Comparison of ENCODE assay signal across 8 cellular contexts in the genomic region with DNA sequence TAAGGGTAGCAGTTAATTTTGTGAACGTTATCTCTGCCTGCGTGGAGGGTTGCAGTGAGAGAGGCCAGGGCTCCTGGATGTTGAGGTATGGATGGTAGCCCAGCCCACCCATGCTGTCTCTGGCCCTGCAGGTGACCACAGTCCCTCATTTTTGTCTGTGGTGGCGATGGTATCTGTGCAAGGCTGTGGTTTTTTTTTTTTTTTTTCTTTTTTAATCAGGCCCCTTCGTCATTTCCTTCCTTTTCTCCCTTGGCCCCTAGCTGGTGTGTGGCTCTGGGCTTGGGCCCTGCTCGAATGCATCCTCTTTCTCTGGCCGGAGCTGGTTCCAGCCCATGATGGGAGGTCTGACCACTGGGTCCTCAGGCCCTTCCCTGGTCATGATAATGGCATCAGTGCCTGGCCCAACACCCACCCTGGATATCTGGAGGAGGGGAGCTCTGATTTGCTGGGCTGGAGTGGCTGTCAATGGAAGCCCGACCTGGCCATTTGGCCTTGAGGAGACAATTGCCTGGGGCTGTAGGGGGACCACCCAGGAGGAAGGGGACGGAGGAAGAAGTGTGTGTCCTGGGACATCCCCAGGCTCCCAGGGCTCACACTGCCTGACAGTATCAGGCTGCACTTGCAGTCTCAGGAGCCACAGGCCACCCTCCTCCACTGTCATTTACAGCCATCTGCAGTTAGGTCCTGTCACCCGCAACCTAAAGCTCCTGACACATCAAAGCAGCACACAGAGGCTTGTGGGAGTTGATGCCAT. TPM values are rescaled to one million over a fixed set of nuclear protein-coding genes. Genes with fewer than 3 reads are reported as not detected.
DNase-seq lines count a peak whose midpoint lies in the region; ATAC-seq and TF ChIP-seq lines count a peak whose summit lies in the region.
"Had no signal": no experiment of that assay in that cellular context is flagged by ENCODE, and none has a peak within 500 bp of the region (broad histone marks: within the 10 kb centered on the region; RNA-seq: fewer than 3 reads in every experiment).

No MANE protein-coding gene starts in this region.

- H3K9me3 Mint-ChIP-seq in activated B cell treated with CpG ODN at 0.5 μM for 24 hours (no peaks in the 10 kb centered on the region), neural progenitor cell (no peaks in the 10 kb centered on the region)
- H3K9me3 Mint-ChIP-seq: naive B cell had no signal

- no peak for TF ChIP-seq POLR2A in esophagus squamous epithelium (IDR thresholded peaks at IDR 0.05)

- no peak overlapping the region for H3K4me3 ChIP-seq in neural progenitor cell
- H3K4me3 ChIP-seq in esophagus squamous epithelium: no peak overlapping the region

- DNase-seq in activated B cell treated with CpG ODN at 0.5 μM for 24 hours (no peak), neural progenitor cell (ENCODE audit: low spot score) (peak; percentile 25), esophagus squamous epithelium (lab: John Stamatoyannopoulos, UW) (no peak), NCI-H1105 (lab: John Stamatoyannopoulos, UW) (no peak)
- DNase-seq: naive B cell had no signal

- H4K20me1 ChIP-seq in neural progenitor cell (ENCODE audit: low read depth): no peaks in the 10 kb centered on the region

- H3K36me3 ChIP-seq in neural progenitor cell (no peaks in the 10 kb centered on the region), esophagus squamous epithelium (no peaks in the 10 kb centered on the region)

- H3K79me2 ChIP-seq in neural progenitor cell (ENCODE audit: low read depth): no peaks in the 10 kb centered on the region

- intact Hi-C loops in activated B cell treated with CpG ODN at 0.5 μM for 24 hours (cut with micrococcal nuclease) (no loop called here), esophagus squamous epithelium (cut with DNase I) (no loop called here)

- H3K27ac ChIP-seq in neural progenitor cell (no peak overlapping the region), esophagus squamous epithelium (peak overlapping the region in 2 of 4 donors; percentile 55 to 69)

- 48 to 55% methylated on average over 7 of the region's 9 CpGs for WGBS in esophagus squamous epithelium, 2 donors

- H3F3A ChIP-seq in neural progenitor cell (ENCODE audit: low read depth): peaks cover 13% of the 10 kb centered on the region

- H3K4me2 ChIP-seq in neural progenitor cell: no peak overlapping the region

- TF ChIP-seq CTCF in activated B cell treated with CpG ODN at 0.5 μM for 24 hours (IDR thresholded peaks at IDR 0.05) (no peak), neural progenitor cell (IDR thresholded peaks at IDR 0.05) (no peak), esophagus squamous epithelium (IDR thresholded peaks at IDR 0.05) (no peak)

- H3K36me3 Mint-ChIP-seq in activated B cell treated with CpG ODN at 0.5 μM for 24 hours (ENCODE audit: low read depth) (no peaks in the 10 kb centered on the region), neural progenitor cell (no peaks in the 10 kb centered on the region)
- H3K36me3 Mint-ChIP-seq: naive B cell had no signal

- H3K9me3 ChIP-seq in neural progenitor cell (ENCODE audit: low read depth): no peaks in the 10 kb centered on the region
- no peaks in the 10 kb centered on the region for H3K9me3 ChIP-seq in esophagus squamous epithelium

- no peaks in the 10 kb centered on the region for H3K27me3 Mint-ChIP-seq in activated B cell treated with CpG ODN at 0.5 μM for 24 hours
- H3K27me3 Mint-ChIP-seq in neural progenitor cell (ENCODE audit: insufficient read depth, low read depth): peaks cover 11% of the 10 kb centered on the region

- H3K4me1 Mint-ChIP-seq in activated B cell treated with CpG ODN at 0.5 μM for 24 hours (peaks cover 12% of the 10 kb centered on the region), neural progenitor cell (peaks cover 31% of the 10 kb centered on the region)

- peaks cover 8% of the 10 kb centered on the region for H3K4me1 ChIP-seq in neural progenitor cell
- H3K4me1 ChIP-seq in esophagus squamous epithelium: no peaks in the 10 kb centered on the region

- peak; percentile 68 for ATAC-seq in GM18868 (IDR thresholded peaks at IDR 0.05; ENCODE audit: unreplicated experiment)
- ATAC-seq in HG03066 (IDR thresholded peaks at IDR 0.05; ENCODE audit: low read depth, unreplicated experiment): peak; percentile 61
- ATAC-seq in activated B cell treated with CpG ODN at 0.5 μM for 24 hours (ENCODE audit: low read depth): peak; percentile 25
- ATAC-seq in HG03097 (IDR thresholded peaks at IDR 0.05; ENCODE audit: low FRiP score, unreplicated experiment): no peak

- H3K9ac ChIP-seq in neural progenitor cell: no peak overlapping the region

- H2AFZ ChIP-seq in neural progenitor cell (replicated peaks): no peak overlapping the region

- H3K4me3 Mint-ChIP-seq in activated B cell treated with CpG ODN at 0.5 μM for 24 hours: no peak overlapping the region
- H3K4me3 Mint-ChIP-seq in neural progenitor cell: no peak overlapping the region

- H3K27me3 ChIP-seq in neural progenitor cell: peaks cover 71% of the 10 kb centered on the region
- no peaks in the 10 kb centered on the region for H3K27me3 ChIP-seq in esophagus squamous epithelium

- POLR2A ChIA-PET in activated B cell treated with CpG ODN at 0.5 μM for 24 hours (lab: Charles Lee): interaction anchor here (0.6 to 0.9 kb wide), 3 partner anchors 72 to 111 kb away, joined by 3 to 8 read pairs (median 3); a partner anchor contains a TSS

- CTCF ChIA-PET in activated B cell treated with CpG ODN at 0.5 μM for 24 hours (lab: Charles Lee): no interaction called here

- H3K27ac Mint-ChIP-seq in activated B cell treated with CpG ODN at 0.5 μM for 24 hours (no peak overlapping the region), neural progenitor cell (no peak overlapping the region)

RNA-seq across cellular contexts. Expression of a gene that starts 8.1 kb away (rescaled TPM):
- 64.0 and 73.0 TPM in 2 replicates for total RNA-seq in activated B cell treated with CpG ODN at 0.5 μM for 24 hours
- total RNA-seq in neural progenitor cell (ENCODE audit: low replicate concordance): 16.1 and 32.3 TPM in 2 replicates
- 10 to 100 TPM; 33.4 to 74.7 (median 60.0) TPM for total RNA-seq in esophagus squamous epithelium
